ENCODE assay signal across 9 cellular contexts in genomic region chr21:36149788-36150187, GRCh38. TPM values are rescaled to one million over a fixed set of nuclear protein-coding genes. Genes with fewer than 3 reads are reported as not detected.
DNase-seq lines count a peak whose midpoint lies in the region; TF ChIP-seq lines count a peak whose summit lies in the region.
"Had no signal": no experiment of that assay in that cellular context is flagged by ENCODE, and none has a peak within 500 bp of the region (broad histone marks: within the 10 kb centered on the region; RNA-seq: fewer than 3 reads in every experiment).

No MANE protein-coding gene starts in this region.

- peak overlapping the region; percentile 76 to 95 (median 91) for H3K27ac Mint-ChIP-seq in CD4-positive, alpha-beta memory T cell
- H3K27ac Mint-ChIP-seq in type B pancreatic cell = no peak overlapping the region

- CTCF ChIA-PET in CD4-positive, alpha-beta memory T cell (lab: Charles Lee; ENCODE audit: partially characterized antibody) = interaction anchor here (1.2 to 7.6 kb wide), 9 partner anchors 9 to 184 kb away, joined by 5 to 133 read pairs (median 6); partner anchors contain the start of gene MORC3

- peak overlapping the region; percentile 74 for H2AFZ ChIP-seq in MM.1S (ENCODE audit: low read length)

- H3K9ac ChIP-seq in MM.1S (ENCODE audit: low read length) = no peak overlapping the region

- H3F3A ChIP-seq in MM.1S (ENCODE audit: insufficient read depth, low read length) = no peaks in the 10 kb centered on the region; the same call in 1 of the 2 replicates

- peak overlapping the region in 6 of 8 donors; percentile 54 to 77 (median 66) for H3K4me3 Mint-ChIP-seq in CD4-positive, alpha-beta memory T cell
- H3K4me3 Mint-ChIP-seq in type B pancreatic cell = no peak overlapping the region
- H3K4me3 Mint-ChIP-seq: H9 had no signal

- H3K4me1 ChIP-seq in CD4-positive, alpha-beta memory T cell (ENCODE audit: insufficient read depth, low read length) = peaks cover 44% of the 10 kb centered on the region
- H3K4me1 ChIP-seq in MM.1S (ENCODE audit: low read length) = peaks cover 15% of the 10 kb centered on the region
- H3K4me1 ChIP-seq in prostate gland (replicated peaks) = peaks cover 8% of the 10 kb centered on the region
- H3K4me1 ChIP-seq in testis = no peaks in the 10 kb centered on the region

- no peaks in the 10 kb centered on the region for H3K27me3 ChIP-seq in CD4-positive, alpha-beta memory T cell (ENCODE audit: insufficient read depth, low read length)
- H3K27me3 ChIP-seq in MM.1S (replicated peaks; ENCODE audit: insufficient read depth, low read length) = no peaks in the 10 kb centered on the region
- no peaks in the 10 kb centered on the region for H3K27me3 ChIP-seq in dorsolateral prefrontal cortex
- no peaks in the 10 kb centered on the region for H3K27me3 ChIP-seq in prostate gland (replicated peaks; ENCODE audit: insufficient read depth)
- no peaks in the 10 kb centered on the region for H3K27me3 ChIP-seq in testis

- DNase-seq in CD4-positive, alpha-beta memory T cell = no peak
- DNase-seq in MM.1S = no peak
- no peak for DNase-seq in dorsolateral prefrontal cortex
- no peak for DNase-seq in prostate gland (ENCODE audit: low spot score)
- DNase-seq in testis = no peak
- DNase-seq in NCI-H2171 (lab: John Stamatoyannopoulos, UW) = no peak
- DNase-seq in type B pancreatic cell (ENCODE audit: extremely low spot score, unreplicated experiment) = no peak
- DNase-seq in NCI-H526 treated with DMSO at 0.1 percent for 48 hours (lab: John Stamatoyannopoulos, UW) = no peak
- DNase-seq: H9 had no signal

- H3K9me3 ChIP-seq in CD4-positive, alpha-beta memory T cell (ENCODE audit: control insufficient read depth in 1 of 2, low read length in 2 of 2) = no peaks in the 10 kb centered on the region
- H3K9me3 ChIP-seq in MM.1S (replicated peaks; ENCODE audit: insufficient read depth, low read length) (no peaks in the 10 kb centered on the region), prostate gland (no peaks in the 10 kb centered on the region), testis (no peaks in the 10 kb centered on the region)

- no peaks in the 10 kb centered on the region for H4K20me1 ChIP-seq in MM.1S (ENCODE audit: insufficient read depth, low read length)

- H3K9me2 ChIP-seq in MM.1S (replicated peaks; ENCODE audit: insufficient read depth, low read length) = no peaks in the 10 kb centered on the region

- no peaks in the 10 kb centered on the region for H3K27me3 Mint-ChIP-seq in CD4-positive, alpha-beta memory T cell
- no peaks in the 10 kb centered on the region for H3K27me3 Mint-ChIP-seq in type B pancreatic cell

- intact Hi-C loops in CD4-positive, alpha-beta memory T cell (cut with micrococcal nuclease) = loop anchor here (10.0 kb wide), 2 partner anchors 855 to 1215 kb away; partner anchors contain the start of genes DYRK1A and RIPPLY3
- intact Hi-C loops in dorsolateral prefrontal cortex (cut with DNase I) (no loop called here), prostate gland (cut with DNase I) (loop anchor here (10.0 kb wide), 1 partner anchor 105 kb away; no protein-coding TSS in a partner anchor), testis (cut with DNase I; ENCODE audit: low total_unique reads) (loop anchor here (10.0 kb wide), 1 partner anchor 175 kb away; the partner anchor contains the start of gene MORC3)

- no peaks in the 10 kb centered on the region for H3K9me3 Mint-ChIP-seq in CD4-positive, alpha-beta memory T cell
- no peaks in the 10 kb centered on the region for H3K9me3 Mint-ChIP-seq in type B pancreatic cell
- H3K9me3 Mint-ChIP-seq: H9 had no signal

- peak overlapping the region; percentile 16; the same call in 1 of the 2 replicates for H3K4me2 ChIP-seq in MM.1S (ENCODE audit: low read depth, low read length)

- H3K27ac ChIP-seq in CD4-positive, alpha-beta memory T cell (ENCODE audit: low read depth, low read length) = no peak overlapping the region
- peak overlapping the region; percentile 1; the same call in 1 of the 2 replicates for H3K27ac ChIP-seq in MM.1S (ENCODE audit: low read length)
- peak overlapping the region in 43 of 59 donors; percentile 0 to 79 (median 52) for H3K27ac ChIP-seq in dorsolateral prefrontal cortex
- peak overlapping the region; percentile 12 to 48 for H3K27ac ChIP-seq in prostate gland
- peak overlapping the region in 1 of 2 donors; percentile 2 for H3K27ac ChIP-seq in testis

- no peak for TF ChIP-seq POLR2A in prostate gland (IDR thresholded peaks at IDR 0.05)
- TF ChIP-seq POLR2A in testis (IDR thresholded peaks at IDR 0.05) = no peak

- peaks cover 5% of the 10 kb centered on the region in 2 donors for H3K36me3 Mint-ChIP-seq in CD4-positive, alpha-beta memory T cell
- H3K36me3 Mint-ChIP-seq in type B pancreatic cell = no peaks in the 10 kb centered on the region

- H3K36me3 ChIP-seq in CD4-positive, alpha-beta memory T cell (ENCODE audit: insufficient read depth, low read length) = no peaks in the 10 kb centered on the region
- H3K36me3 ChIP-seq in MM.1S (replicated peaks; ENCODE audit: insufficient read depth, low read length) (no peaks in the 10 kb centered on the region), prostate gland (peaks cover 0 to 2% of the 10 kb centered on the region in 2 donors), testis (ENCODE audit: low read depth, missing control alignments) (no peaks in the 10 kb centered on the region)

- TF ChIP-seq CTCF in MM.1S (IDR thresholded peaks at IDR 0.05; ENCODE audit: low read length) (no peak), dorsolateral prefrontal cortex (IDR thresholded peaks at IDR 0.05 in 54 of 56, conservative IDR thresholded peaks at IDR 0.05 in 2 of 56; ENCODE audit: low read depth in 1 of 56, partially characterized antibody in 56 of 56) (no peak), prostate gland (IDR thresholded peaks at IDR 0.05) (no peak), testis (IDR thresholded peaks at IDR 0.05) (no peak), type B pancreatic cell (conservative IDR thresholded peaks at IDR 0.05) (no peak)

- peaks cover 30 to 63% (median 47%) of the 10 kb centered on the region in 4 donors for H3K4me1 Mint-ChIP-seq in CD4-positive, alpha-beta memory T cell
- peaks cover 7% of the 10 kb centered on the region for H3K4me1 Mint-ChIP-seq in type B pancreatic cell (ENCODE audit: unreplicated experiment)

- POLR2A ChIA-PET in CD4-positive, alpha-beta memory T cell (lab: Charles Lee; ENCODE audit: partially characterized antibody) = interaction anchor here (1.1 to 2.4 kb wide), 6 partner anchors 11 to 171 kb away, joined by 3 to 14 read pairs (median 6); partner anchors contain the start of gene MORC3

- H3K79me2 ChIP-seq in MM.1S (ENCODE audit: low read length) = no peaks in the 10 kb centered on the region

- no peak overlapping the region for H3K4me3 ChIP-seq in CD4-positive, alpha-beta memory T cell (ENCODE audit: low read length in 2 of 2)
- no peak overlapping the region for H3K4me3 ChIP-seq in MM.1S (ENCODE audit: low read length)
- no peak overlapping the region for H3K4me3 ChIP-seq in dorsolateral prefrontal cortex
- no peak overlapping the region for H3K4me3 ChIP-seq in prostate gland
- no peak overlapping the region for H3K4me3 ChIP-seq in testis

- 81% methylated on average over 4 of the region's 4 CpGs for WGBS in prostate gland
- 82 to 89% methylated on average over 4 of the region's 4 CpGs for WGBS in testis, 2 donors

RNA-seq across cellular contexts. Expression of gene DOP1B, which starts 6.8 kb away (rescaled TPM):
- 10 to 100 TPM; 24.0 to 27.3 TPM for total RNA-seq in CD4-positive, alpha-beta memory T cell
- polyA plus RNA-seq in CD4-positive, alpha-beta memory T cell = 10 to 100 TPM in 1 of 2 donors, 1 to 10 TPM in 1; 3.2 to 13.7 TPM
- total RNA-seq in dorsolateral prefrontal cortex (10 to 100 TPM; 16.0 to 44.6 (median 30.0) TPM), prostate gland (10 to 100 TPM; 28.4 to 93.3 TPM), testis (10 to 100 TPM; 19.1 to 24.3 TPM), type B pancreatic cell (ENCODE audit: low replicate concordance) (26.5 and 29.9 TPM in 2 replicates)
- 9.6 TPM for polyA plus RNA-seq in testis (ENCODE audit: insufficient read depth, low read depth, low replicate concordance)

RNA-seq across cellular contexts. Expression of gene CBR3, which starts 14.9 kb away (rescaled TPM):
- 1 to 10 TPM; 9.2 to 9.3 TPM for total RNA-seq in CD4-positive, alpha-beta memory T cell
- polyA plus RNA-seq in CD4-positive, alpha-beta memory T cell = 10 to 100 TPM; 15.6 to 24.9 TPM
- total RNA-seq in dorsolateral prefrontal cortex (10 to 100 TPM in 10 of 120 experiments, 1 to 10 TPM in 110; 3.2 to 13.7 (median 6.6) TPM), prostate gland (10 to 100 TPM; 18.5 to 41.2 TPM), testis (10 to 100 TPM in 1 of 2 donors, 1 to 10 TPM in 1; 2.8 to 10.7 TPM), type B pancreatic cell (ENCODE audit: low replicate concordance) (1.0 and 1.6 TPM in 2 replicates)
- polyA plus RNA-seq in testis (ENCODE audit: insufficient read depth, low read depth, low replicate concordance) = 6.9 TPM

Comparison
In these comparisons a context has a peak if more than half of its experiments do, and no peak if none do; other contexts are left out.
1. intact Hi-C loops: an anchor here in CD4-positive, alpha-beta memory T cell (10.0 kb wide), prostate gland (10.0 kb wide) and testis (10.0 kb wide); none called in dorsolateral prefrontal cortex.